ENCODE assay signal across 21 cellular contexts in the genomic region with DNA sequence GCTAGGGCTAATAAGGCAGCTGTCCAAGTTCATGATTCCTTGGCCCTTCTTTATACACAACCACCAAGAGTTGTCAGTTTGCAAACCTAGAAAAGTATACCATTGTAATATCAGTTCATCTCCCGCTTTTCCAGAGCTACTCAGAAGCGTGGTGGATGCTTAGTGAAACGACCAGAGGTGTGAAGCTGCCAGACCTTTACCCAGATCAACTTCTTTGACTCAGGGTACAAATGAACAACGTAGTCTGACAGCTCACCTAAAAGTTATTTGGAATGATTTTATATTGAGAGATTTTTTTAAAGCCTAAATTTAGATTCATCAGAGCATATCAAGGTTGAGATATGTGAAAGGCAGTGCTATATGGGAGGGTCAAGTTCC.
A peak's percentile ranks its signal among the peaks of the same experiment; 100 is the strongest.
DNase-seq lines count a peak whose midpoint lies in the region; ATAC-seq, FAIRE-seq and TF ChIP-seq lines count a peak whose summit lies in the region.
"Had no signal": no experiment of that assay in that cellular context is flagged by ENCODE, and none has a peak within 500 bp of the region (broad histone marks: within the 10 kb centered on the region; RNA-seq: fewer than 3 reads in every experiment).

No MANE protein-coding gene starts in this region.

- peaks cover 0 to 2% of the 10 kb centered on the region in 2 experiments for H4K20me1 ChIP-seq in H1 (replicated peaks in 1 of 2; ENCODE audit: control insufficient read depth in 1 of 2, insufficient read depth in 2 of 2, low read length in 2 of 2)

- H4K91ac ChIP-seq in H1 (replicated peaks; ENCODE audit: insufficient read length, low read length), result no peak overlapping the region

- H3K79me1 ChIP-seq in H1 (ENCODE audit: low read depth, low read length), result no peaks in the 10 kb centered on the region

- H2BK12ac ChIP-seq in H1 (ENCODE audit: low read depth, low read length), result no peak overlapping the region

- no peak overlapping the region for H2AFZ ChIP-seq in H1 (ENCODE audit: low read length)

- no peak overlapping the region for H2BK15ac ChIP-seq in H1 (ENCODE audit: low read length)

- H3K4me2 ChIP-seq in H1 (ENCODE audit: insufficient read depth in 1 of 2, low read depth in 2 of 2, low read length in 2 of 2), result no peak overlapping the region; a peak in 1 of 4 replicates

- no peaks in the 10 kb centered on the region for H3K23me2 ChIP-seq in H1 (ENCODE audit: low read depth, low read length)

- no peak overlapping the region for H3K4ac ChIP-seq in H1 (replicated peaks; ENCODE audit: insufficient read length, low read depth, low read length)

- 0 out of 2 replicates have a peak overlapping the region, but pooled peaks have one; percentile 11 for H3K18ac ChIP-seq in H1 (ENCODE audit: extremely low read depth, low read length)

- no peak overlapping the region for H3K4me3 ChIP-seq in H1 (ENCODE audit: extremely low read depth in 1 of 4, insufficient read depth in 2 of 4, low read depth in 3 of 4, low read length in 4 of 4)
- H3K4me3 ChIP-seq in lower lobe of right lung, result no peak overlapping the region
- peak overlapping the region in 1 of 2 donors; percentile 13 for H3K4me3 ChIP-seq in stomach smooth muscle (ENCODE audit: low read length in 2 of 2)
- peak overlapping the region in 1 of 2 donors; percentile 6 for H3K4me3 ChIP-seq in kidney (ENCODE audit: low read length in 2 of 2)
- H3K4me3 ChIP-seq: K562, SJSA1 had no signal

- no peak for TF ChIP-seq POLR2A in H1 (IDR thresholded peaks at IDR 0.05; ENCODE audit: control extremely low read depth in 1 of 2, low read depth in 2 of 2, low read length in 2 of 2)

- FAIRE-seq in H1 (lab: Jason Lieb, UNC) (no peak), kidney (lab: Jason Lieb, UNC) (no peak)
- FAIRE-seq: K562 had no signal

- H3K9me3 ChIP-seq in H1 (ENCODE audit: insufficient read depth in 2 of 2, low read depth in 1 of 2, low read length in 1 of 2) (no peaks in the 10 kb centered on the region; a peak in 1 of 4 replicates), lower lobe of right lung (no peaks in the 10 kb centered on the region), stomach smooth muscle (ENCODE audit: control insufficient read depth in 2 of 2, low read length in 2 of 2) (no peaks in the 10 kb centered on the region), kidney (ENCODE audit: control insufficient read depth in 1 of 2, low read length in 2 of 2) (no peaks in the 10 kb centered on the region)
- H3K9me3 ChIP-seq: SJSA1 had no signal

- H3K14ac ChIP-seq in H1 (ENCODE audit: insufficient read length), result no peak overlapping the region

- peaks cover 16 to 66% (median 24%) of the 10 kb centered on the region in 5 donors for H3K27me3 Mint-ChIP-seq in naive thymus-derived CD8-positive, alpha-beta T cell

- no peaks in the 10 kb centered on the region for H3K27me3 ChIP-seq in H1 (replicated peaks in 1 of 4; ENCODE audit: control insufficient read depth in 3 of 4, extremely low read depth in 1 of 4, insufficient read depth in 3 of 4, low read length in 3 of 4)
- no peaks in the 10 kb centered on the region for H3K27me3 ChIP-seq in lower lobe of right lung (ENCODE audit: low read depth)
- H3K27me3 ChIP-seq in stomach smooth muscle (ENCODE audit: control insufficient read depth in 1 of 2, insufficient read depth in 2 of 2, low read length in 2 of 2), result no peaks in the 10 kb centered on the region
- H3K27me3 ChIP-seq: SJSA1 had no signal

- H3K4me1 ChIP-seq in H1 (replicated peaks in 1 of 4; ENCODE audit: control insufficient read depth in 3 of 4, insufficient read depth in 4 of 4, low read length in 3 of 4) (peaks cover 5 to 34% (median 18%) of the 10 kb centered on the region in 4 experiments), lower lobe of right lung (peaks cover 7% of the 10 kb centered on the region), stomach smooth muscle (ENCODE audit: control insufficient read depth, insufficient read depth, low read length) (peaks cover 72% of the 10 kb centered on the region), kidney (ENCODE audit: control insufficient read depth in 1 of 2, insufficient read depth in 1 of 2, low read depth in 1 of 2, low read length in 2 of 2) (no peaks in the 10 kb centered on the region)

- ATAC-seq in lower lobe of right lung (no peak), HG02798 (IDR thresholded peaks at IDR 0.05; ENCODE audit: poor library complexity, unreplicated experiment) (no peak)
- ATAC-seq in naive thymus-derived CD8-positive, alpha-beta T cell, result no peak
- ATAC-seq: activated CD4-positive, CD25-positive, alpha-beta regulatory T cell treated with anti-CD3 and anti-CD28 coated beads, Interleukin-2, amount 50 U/mL, for 24 hours; K562 had no signal

- TF ChIP-seq CTCF in H1 (IDR thresholded peaks at IDR 0.05; ENCODE audit: control extremely low read depth in 1 of 3, insufficient read depth in 1 of 3, low read depth in 1 of 3, low read length in 3 of 3) (no peak), lower lobe of right lung (IDR thresholded peaks at IDR 0.05) (no peak), kidney (IDR thresholded peaks at IDR 0.05; ENCODE audit: borderline replicate concordance, extremely low read depth, insufficient read depth) (no peak)

- POLR2A ChIA-PET in HEK293T (lab: Yijun Ruan, JAX), result interaction anchor here (1.4 kb wide), 1 partner anchor 127 kb away, joined by 3 read pairs; no protein-coding TSS in a partner anchor
- POLR2A ChIA-PET in H1 (lab: Charles Lee; ENCODE audit: partially characterized antibody), result interaction anchor here (1.2 to 3.9 kb wide), 6 partner anchors 8 to 24 kb away, joined by 5 to 32 read pairs (median 10); no protein-coding TSS in a partner anchor
- POLR2A ChIA-PET in naive thymus-derived CD8-positive, alpha-beta T cell (lab: Charles Lee), result no interaction called here

- DNase-seq in HEK293T (ENCODE audit: extremely low spot score) (no peak), H1 (ENCODE audit: low read depth in 1 of 2, low spot score in 2 of 2) (no peak), lower lobe of right lung (no peak), kidney (no peak), NCI-H1417 treated with DMSO at 0.1 percent for 48 hours (lab: John Stamatoyannopoulos, UW) (no peak)
- DNase-seq in naive thymus-derived CD8-positive, alpha-beta T cell, result no peak
- DNase-seq: ACHN; amygdala; DMS53; GOT3; NCI-H2081 treated with DMSO at 0.1 percent for 48 hours; NCI-H526 treated with DMSO at 0.1 percent for 48 hours; stimulated activated CD4-positive, alpha-beta T cell treated with anti-CD3 and anti-CD28 coated beads, Interleukin-4, amount 100 ng/mL, for 1 hour; substantia nigra had no signal

- H3K4me3 Mint-ChIP-seq in naive thymus-derived CD8-positive, alpha-beta T cell, result no peak overlapping the region
- H3K4me3 Mint-ChIP-seq: T-helper 2 cell treated with Interferon-gamma antibody and Interleukin-4, amounts not matched to agents 5 μg/mL and 100 μg/mL, for 36 hours had no signal

- H2BK120ac ChIP-seq in H1 (replicated peaks; ENCODE audit: low read depth, low read length), result no peak overlapping the region

- H4K5ac ChIP-seq in H1 (ENCODE audit: insufficient read length, low read depth, low read length), result no peak overlapping the region

- H3K23ac ChIP-seq in H1 (ENCODE audit: insufficient read length), result no peak overlapping the region

- no peak overlapping the region for H3K27ac ChIP-seq in H1 (ENCODE audit: low read depth, low read length)
- H3K27ac ChIP-seq in lower lobe of right lung, result peak overlapping the region; percentile 54
- peak overlapping the region; percentile 99 for H3K27ac ChIP-seq in stomach smooth muscle (ENCODE audit: low read length)
- H3K27ac ChIP-seq in kidney (ENCODE audit: low read depth in 2 of 2, low read length in 2 of 2), result peak overlapping the region in 1 of 2 donors; percentile 16
- H3K27ac ChIP-seq: SJSA1 had no signal

- H3K56ac ChIP-seq in H1 (replicated peaks; ENCODE audit: insufficient read length, low read depth, low read length), result no peak overlapping the region

- H3K9me3 Mint-ChIP-seq in naive thymus-derived CD8-positive, alpha-beta T cell, result no peaks in the 10 kb centered on the region
- H3K9me3 Mint-ChIP-seq: activated T-helper 2 cell treated with anti-CD3 and anti-CD28 coated beads, Interferon-gamma antibody, Interleukin-2, Interleukin-4, amounts not matched to agents 10 μg/mL and 5 μg/mL and 100 μg/mL, durations not matched to agents 14 hours and 24 hours and 36 hours; T-helper 2 cell treated with Interferon-gamma antibody and Interleukin-4, amounts not matched to agents 5 μg/mL and 100 μg/mL, for 36 hours had no signal

- no peaks in the 10 kb centered on the region for H3K36me3 Mint-ChIP-seq in naive thymus-derived CD8-positive, alpha-beta T cell

- intact Hi-C loops in lower lobe of right lung (cut with DNase I) (no loop called here), kidney (cut with DNase I) (no loop called here)

- no peak overlapping the region for H2BK5ac ChIP-seq in H1 (ENCODE audit: low read depth, low read length)

- CTCF ChIA-PET in HEK293T (lab: Yijun Ruan, JAX), result interaction anchor here (0.7 to 0.8 kb wide), 2 partner anchors 9 to 14 kb away, joined by 4 to 5 read pairs; no protein-coding TSS in a partner anchor
- CTCF ChIA-PET in H1 (lab: Charles Lee; ENCODE audit: partially characterized antibody), result interaction anchor here (0.7 to 1.9 kb wide), 10 partner anchors 8 to 279 kb away, joined by 3 to 7 read pairs (median 3); no protein-coding TSS in a partner anchor

- no peak overlapping the region for H3K9ac ChIP-seq in H1 (replicated peaks in 1 of 4; ENCODE audit: extremely low read depth in 1 of 4, low read depth in 3 of 4, low read length in 3 of 4)
- H3K9ac ChIP-seq in stomach smooth muscle (ENCODE audit: low read length in 2 of 2), result no peak overlapping the region
- H3K9ac ChIP-seq in kidney (ENCODE audit: low read length in 2 of 2), result no peak overlapping the region

- no peak overlapping the region for H3K27ac Mint-ChIP-seq in naive thymus-derived CD8-positive, alpha-beta T cell
- H3K27ac Mint-ChIP-seq: activated T-helper 2 cell treated with anti-CD3 and anti-CD28 coated beads, Interferon-gamma antibody, Interleukin-2, Interleukin-4, amounts not matched to agents 10 μg/mL and 5 μg/mL and 100 μg/mL, durations not matched to agents 14 hours and 24 hours and 36 hours; T-helper 2 cell treated with Interferon-gamma antibody and Interleukin-4, amounts not matched to agents 5 μg/mL and 100 μg/mL, for 36 hours had no signal

- TF ChIP-seq EP300 in H1 (IDR thresholded peaks at IDR 0.05; ENCODE audit: borderline replicate concordance in 1 of 2, low read depth in 2 of 2, low read length in 2 of 2), result no peak

- no peak overlapping the region for H4K8ac ChIP-seq in H1 (ENCODE audit: extremely low read depth, insufficient read depth, low read length)

- no peaks in the 10 kb centered on the region for H3K4me1 Mint-ChIP-seq in naive thymus-derived CD8-positive, alpha-beta T cell

- H3K36me3 ChIP-seq in H1 (ENCODE audit: control insufficient read depth in 2 of 4, insufficient read depth in 4 of 4, low read length in 3 of 4) (0 out of 8 replicates have a peak, but pooled peaks cover 0 to 5% (median 0%) of the 10 kb centered on the region in 4 experiments), lower lobe of right lung (no peaks in the 10 kb centered on the region), stomach smooth muscle (ENCODE audit: control insufficient read depth in 2 of 2, insufficient read depth in 2 of 2, low read length in 2 of 2) (peaks cover 11% of the 10 kb centered on the region in 2 donors), kidney (ENCODE audit: control insufficient read depth in 1 of 2, insufficient read depth in 2 of 2, low read length in 2 of 2) (no peaks in the 10 kb centered on the region)

- TF ChIP-seq RAD21 in H1 (IDR thresholded peaks at IDR 0.05 in 1 of 2, conservative IDR thresholded peaks at IDR 0.05 in 1 of 2; ENCODE audit: low read depth in 2 of 2, low read length in 2 of 2), result no peak

- WGBS in H1 (ENCODE audit: extremely low coverage in 1 of 2, insufficient coverage in 1 of 2, insufficient read length in 1 of 2, insufficient replicate concordance in 2 of 2, low coverage in 1 of 2, low lambda C conversion rate in 2 of 2, missing lambda C conversion rate in 1 of 2), 2 experiments, result 81% methylated on average over 4 of the region's 4 CpGs; no CpG with 5 or more reads in 1 of the 2 experiments

- H2BK20ac ChIP-seq in H1 (ENCODE audit: low read length), result no peak overlapping the region

- H3K79me2 ChIP-seq in H1 (ENCODE audit: control insufficient read depth in 1 of 2, insufficient read depth in 2 of 2, low read length in 2 of 2), result peaks cover 0 to 51% of the 10 kb centered on the region in 2 experiments; a peak in 2 of 4 replicates

- H2AK5ac ChIP-seq in H1 (ENCODE audit: low read depth, low read length), result no peak overlapping the region
